ENCODE assay signal across 9 cellular contexts in genomic region chr3:5428607-5429516, GRCh38.
DNase-seq lines count a peak whose midpoint lies in the region; ATAC-seq and TF ChIP-seq lines count a peak whose summit lies in the region.
"Had no signal": no experiment of that assay in that cellular context is flagged by ENCODE, and none has a peak within 500 bp of the region (broad histone marks: within the 10 kb centered on the region; RNA-seq: fewer than 3 reads in every experiment).

No MANE protein-coding gene starts in this region.

- H3K4me3 ChIP-seq in brain microvascular endothelial cell (ENCODE audit: low read depth, low read length), result no peak overlapping the region

- no peaks in the 10 kb centered on the region for H3K36me3 ChIP-seq in brain microvascular endothelial cell (replicated peaks)

- H3K4me1 Mint-ChIP-seq in naive B cell (peaks cover 19 to 34% (median 21%) of the 10 kb centered on the region in 3 donors), WTC11 (peaks cover 4% of the 10 kb centered on the region)
- H3K4me1 Mint-ChIP-seq in activated CD4-positive, alpha-beta memory T cell treated with anti-CD3 and anti-CD28 coated beads, Interleukin-2, amount 10 ng/mL, durations not matched to agents 7 days and 5 days, result peaks cover 2% of the 10 kb centered on the region

- H3K27ac Mint-ChIP-seq in naive B cell (peak overlapping the region in 4 of 6 donors; percentile 31 to 62 (median 42)), WTC11 (no peak overlapping the region)
- no peak overlapping the region for H3K27ac Mint-ChIP-seq in activated CD4-positive, alpha-beta memory T cell treated with anti-CD3 and anti-CD28 coated beads, Interleukin-2, amount 10 ng/mL, durations not matched to agents 7 days and 5 days

- peak; percentile 1 for DNase-seq in NCI-H146 (lab: John Stamatoyannopoulos, UW)
- DNase-seq in NCI-H146 treated with DMSO at 0.1 percent for 48 hours (lab: John Stamatoyannopoulos, UW; ENCODE audit: unreplicated experiment), result no peak
- DNase-seq in naive B cell, result no peak
- no peak for DNase-seq in activated CD4-positive, alpha-beta memory T cell treated with anti-CD3 and anti-CD28 coated beads, Interleukin-2, amount 10 ng/mL, durations not matched to agents 7 days and 5 days
- DNase-seq in WTC11 (ENCODE audit: low spot score), result no peak
- no peak for DNase-seq in brain microvascular endothelial cell
- DNase-seq: kidney glomerular epithelial cell had no signal

- peaks cover 0 to 4% (median 0%) of the 10 kb centered on the region in 3 donors for H3K27me3 Mint-ChIP-seq in naive B cell
- H3K27me3 Mint-ChIP-seq in activated CD4-positive, alpha-beta memory T cell treated with anti-CD3 and anti-CD28 coated beads, Interleukin-2, amount 10 ng/mL, durations not matched to agents 7 days and 5 days, result no peaks in the 10 kb centered on the region
- no peaks in the 10 kb centered on the region for H3K27me3 Mint-ChIP-seq in WTC11 (ENCODE audit: low read depth)

- no peak overlapping the region for H3K27ac ChIP-seq in brain microvascular endothelial cell

- no peaks in the 10 kb centered on the region for H3K27me3 ChIP-seq in brain microvascular endothelial cell (replicated peaks)

- POLR2A ChIA-PET in activated CD4-positive, alpha-beta memory T cell treated with anti-CD3 and anti-CD28 coated beads, Interleukin-2, amount 10 ng/mL, durations not matched to agents 7 days and 5 days (lab: Charles Lee), result no interaction called here
- POLR2A ChIA-PET in WTC11 (lab: Charles Lee), result no interaction called here

- H3K9me3 Mint-ChIP-seq in naive B cell (no peaks in the 10 kb centered on the region), WTC11 (peaks cover 57% of the 10 kb centered on the region)
- H3K9me3 Mint-ChIP-seq in activated CD4-positive, alpha-beta memory T cell treated with anti-CD3 and anti-CD28 coated beads, Interleukin-2, amount 10 ng/mL, durations not matched to agents 7 days and 5 days, result no peaks in the 10 kb centered on the region

- in situ Hi-C loops in brain microvascular endothelial cell (cut with HindIII; ENCODE audit: low pct_ligation_motif_present, low sequenced_read_pairs), result no loop called here

- H3K4me3 Mint-ChIP-seq in naive B cell (peak overlapping the region in 2 of 8 donors; percentile 16 to 55), WTC11 (no peak overlapping the region)
- no peak overlapping the region for H3K4me3 Mint-ChIP-seq in activated CD4-positive, alpha-beta memory T cell treated with anti-CD3 and anti-CD28 coated beads, Interleukin-2, amount 10 ng/mL, durations not matched to agents 7 days and 5 days

- ATAC-seq in GM21786 (IDR thresholded peaks at IDR 0.05; ENCODE audit: unreplicated experiment) (peak; percentile 77), HG03575 (IDR thresholded peaks at IDR 0.05; ENCODE audit: extremely low read depth, insufficient number of reproducible peaks, low FRiP score, unreplicated experiment) (peak; percentile 86), naive B cell (ENCODE audit: low read depth in 2 of 2) (no peak), WTC11 (no peak)

- CTCF ChIA-PET in activated CD4-positive, alpha-beta memory T cell treated with anti-CD3 and anti-CD28 coated beads, Interleukin-2, amount 10 ng/mL, durations not matched to agents 7 days and 5 days (lab: Charles Lee), result interaction anchor here (1.7 kb wide), 1 partner anchor 202 kb away, joined by 5 read pairs; no protein-coding TSS in a partner anchor
- CTCF ChIA-PET in WTC11 (lab: Charles Lee), result no interaction called here

- TF ChIP-seq CTCF in WTC11 (IDR thresholded peaks at IDR 0.05) (no peak), brain microvascular endothelial cell (IDR thresholded peaks at IDR 0.05; ENCODE audit: low read depth, low read length, missing control alignments) (no peak)

- H3K36me3 Mint-ChIP-seq in naive B cell (no peaks in the 10 kb centered on the region), WTC11 (peaks cover 13% of the 10 kb centered on the region; the same call in 1 of the 2 replicates)
- H3K36me3 Mint-ChIP-seq in activated CD4-positive, alpha-beta memory T cell treated with anti-CD3 and anti-CD28 coated beads, Interleukin-2, amount 10 ng/mL, durations not matched to agents 7 days and 5 days (ENCODE audit: low read depth), result no peaks in the 10 kb centered on the region

TF ChIP-seq in WTC11, 78 proteins besides CTCF, POLR2A, EP300 and RAD21 (continues in another document):
- no peak for TF ChIP-seq RELA (CRISPR knock-in tag; IDR thresholded peaks at IDR 0.05; ENCODE audit: borderline replicate concordance)
- no peak for TF ChIP-seq ZNF671 (CRISPR knock-in tag; IDR thresholded peaks at IDR 0.05)
- TF ChIP-seq NFATC4 (CRISPR knock-in tag; IDR thresholded peaks at IDR 0.05), result no peak
- TF ChIP-seq ARID4B (CRISPR knock-in tag; IDR thresholded peaks at IDR 0.05; ENCODE audit: borderline replicate concordance), result no peak
- TF ChIP-seq, protein P1, sequence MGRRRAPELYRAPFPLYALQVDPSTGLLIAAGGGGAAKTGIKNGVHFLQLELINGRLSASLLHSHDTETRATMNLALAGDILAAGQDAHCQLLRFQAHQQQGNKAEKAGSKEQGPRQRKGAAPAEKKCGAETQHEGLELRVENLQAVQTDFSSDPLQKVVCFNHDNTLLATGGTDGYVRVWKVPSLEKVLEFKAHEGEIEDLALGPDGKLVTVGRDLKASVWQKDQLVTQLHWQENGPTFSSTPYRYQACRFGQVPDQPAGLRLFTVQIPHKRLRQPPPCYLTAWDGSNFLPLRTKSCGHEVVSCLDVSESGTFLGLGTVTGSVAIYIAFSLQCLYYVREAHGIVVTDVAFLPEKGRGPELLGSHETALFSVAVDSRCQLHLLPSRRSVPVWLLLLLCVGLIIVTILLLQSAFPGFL (CRISPR knock-in tag; IDR thresholded peaks at IDR 0.05; ENCODE audit: borderline replicate concordance), result no peak
- TF ChIP-seq E2F4 (CRISPR knock-in tag; IDR thresholded peaks at IDR 0.05; ENCODE audit: borderline replicate concordance, low read depth), result no peak
- TF ChIP-seq, protein P2, sequence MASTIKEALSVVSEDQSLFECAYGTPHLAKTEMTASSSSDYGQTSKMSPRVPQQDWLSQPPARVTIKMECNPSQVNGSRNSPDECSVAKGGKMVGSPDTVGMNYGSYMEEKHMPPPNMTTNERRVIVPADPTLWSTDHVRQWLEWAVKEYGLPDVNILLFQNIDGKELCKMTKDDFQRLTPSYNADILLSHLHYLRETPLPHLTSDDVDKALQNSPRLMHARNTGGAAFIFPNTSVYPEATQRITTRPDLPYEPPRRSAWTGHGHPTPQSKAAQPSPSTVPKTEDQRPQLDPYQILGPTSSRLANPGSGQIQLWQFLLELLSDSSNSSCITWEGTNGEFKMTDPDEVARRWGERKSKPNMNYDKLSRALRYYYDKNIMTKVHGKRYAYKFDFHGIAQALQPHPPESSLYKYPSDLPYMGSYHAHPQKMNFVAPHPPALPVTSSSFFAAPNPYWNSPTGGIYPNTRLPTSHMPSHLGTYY (CRISPR knock-in tag; IDR thresholded peaks at IDR 0.05), result no peak
- no peak for TF ChIP-seq MAX (CRISPR knock-in tag; IDR thresholded peaks at IDR 0.05)

Comparison
In these comparisons a context has a peak if more than half of its experiments do, and no peak if none do; other contexts are left out.
1. ATAC-seq: peak in GM21786 (single experiment) and HG03575 (single experiment); none in naive B cell (0 of 2) and WTC11 (single experiment).
2. H3K27ac Mint-ChIP-seq: peak in naive B cell (4 of 6); none in activated CD4-positive, alpha-beta memory T cell treated with anti-CD3 and anti-CD28 coated beads, Interleukin-2, amount 10 ng/mL, durations not matched to agents 7 days and 5 days (single experiment) and WTC11 (single experiment).